21 cellular contexts compared by ENCODE assay signal in genomic region chr2:220999351-220999750, GRCh38.
"Had no signal": no experiment of that assay in that cellular context is flagged by ENCODE, and none has a peak within 500 bp of the region (broad histone marks: within the 10 kb centered on the region; RNA-seq: fewer than 3 reads in every experiment).

No MANE protein-coding gene starts in this region.

- H3K4me3 Mint-ChIP-seq: activated B cell treated with CpG ODN at 0.5 μM for 24 hours; activated CD8-positive, alpha-beta T cell treated with anti-CD3 and anti-CD28 coated beads, Interleukin-2, amount 10 ng/mL, durations not matched to agents 7 days and 5 days; activated naive CD8-positive, alpha-beta T cell; memory B cell; naive thymus-derived CD4-positive, alpha-beta T cell had no signal

- H3K36me3 ChIP-seq: left lung, neutrophil, transverse colon, vagina had no signal

- H3K9me3 ChIP-seq: left lung, mucosa of descending colon, neutrophil, transverse colon, vagina had no signal

- H3K4me1 Mint-ChIP-seq: activated B cell treated with CpG ODN at 0.5 μM for 24 hours; memory B cell; naive thymus-derived CD4-positive, alpha-beta T cell had no signal

- ATAC-seq: activated CD8-positive, alpha-beta T cell treated with anti-CD3 and anti-CD28 coated beads, Interleukin-2, amount 10 ng/mL, durations not matched to agents 7 days and 5 days; left lung; mucosa of descending colon; naive thymus-derived CD4-positive, alpha-beta T cell had no signal

- H3K27me3 ChIP-seq: left lung, neutrophil, transverse colon, vagina had no signal

- H3K9me3 Mint-ChIP-seq: activated B cell treated with CpG ODN at 0.5 μM for 24 hours, memory B cell had no signal

- H3K4me1 ChIP-seq: left lung, transverse colon, vagina had no signal

- H3K36me3 Mint-ChIP-seq: activated naive CD8-positive, alpha-beta T cell; memory B cell; naive thymus-derived CD4-positive, alpha-beta T cell had no signal

- H3K27me3 Mint-ChIP-seq: memory B cell had no signal

- H3K4me3 ChIP-seq: left lung, mucosa of descending colon, transverse colon, vagina had no signal

- DNase-seq: activated B cell treated with CpG ODN at 0.5 μM for 24 hours; activated CD4-positive, alpha-beta T cell treated with anti-CD3 and anti-CD28 coated beads for 48 hours; activated CD8-positive, alpha-beta memory T cell treated with anti-CD3 and anti-CD28 coated beads, Interleukin-2, amount 50 U/mL, for 4 hours; activated CD8-positive, alpha-beta T cell treated with anti-CD3 and anti-CD28 coated beads, Interleukin-2, amount 10 ng/mL, durations not matched to agents 7 days and 5 days; activated gamma-delta T cell; activated T-cell treated with anti-CD3 and anti-CD28 coated beads, Interleukin-2, amount 50 U/mL, for 48 hours; anterior cingulate cortex; dermis blood vessel endothelial cell; erythroblast; islet precursor cell; left lung; mucosa of descending colon; naive thymus-derived CD4-positive, alpha-beta T cell; retina; stimulated activated naive CD4-positive, alpha-beta T cell; substantia nigra; transverse colon had no signal

- H3K27ac Mint-ChIP-seq: activated B cell treated with CpG ODN at 0.5 μM for 24 hours; activated CD8-positive, alpha-beta T cell treated with anti-CD3 and anti-CD28 coated beads, Interleukin-2, amount 10 ng/mL, durations not matched to agents 7 days and 5 days; activated naive CD8-positive, alpha-beta T cell; memory B cell; naive thymus-derived CD4-positive, alpha-beta T cell had no signal

- H3K27ac ChIP-seq: left lung, neutrophil, transverse colon, vagina had no signal
